In the genomic region with DNA sequence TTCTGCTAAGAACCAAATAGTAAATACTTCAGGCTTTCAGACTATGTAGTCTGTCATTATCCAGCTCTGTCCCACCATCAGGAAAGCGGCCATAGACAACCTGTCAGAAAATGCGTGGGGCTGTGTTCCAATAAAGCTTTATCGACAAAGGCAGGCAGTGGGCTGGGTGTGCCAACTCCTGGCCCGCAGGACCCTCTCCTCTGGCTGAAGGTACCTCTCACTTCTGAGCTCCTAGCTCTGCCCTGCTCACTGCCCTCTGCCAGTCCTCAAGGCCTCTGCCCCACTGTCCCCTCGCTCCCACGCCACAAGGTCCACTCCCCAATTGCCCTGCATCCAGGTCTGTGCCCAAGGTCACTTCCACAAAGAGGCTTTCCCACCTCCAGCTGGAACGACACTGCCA, we compare ENCODE assay signal across 1 cellular context.
TF ChIP-seq lines count a peak whose summit lies in the region.

No MANE protein-coding gene starts in this region.

TF ChIP-seq in IMR-90, 13 proteins besides CTCF, POLR2A, EP300 and RAD21:
- TF ChIP-seq, protein P1, sequence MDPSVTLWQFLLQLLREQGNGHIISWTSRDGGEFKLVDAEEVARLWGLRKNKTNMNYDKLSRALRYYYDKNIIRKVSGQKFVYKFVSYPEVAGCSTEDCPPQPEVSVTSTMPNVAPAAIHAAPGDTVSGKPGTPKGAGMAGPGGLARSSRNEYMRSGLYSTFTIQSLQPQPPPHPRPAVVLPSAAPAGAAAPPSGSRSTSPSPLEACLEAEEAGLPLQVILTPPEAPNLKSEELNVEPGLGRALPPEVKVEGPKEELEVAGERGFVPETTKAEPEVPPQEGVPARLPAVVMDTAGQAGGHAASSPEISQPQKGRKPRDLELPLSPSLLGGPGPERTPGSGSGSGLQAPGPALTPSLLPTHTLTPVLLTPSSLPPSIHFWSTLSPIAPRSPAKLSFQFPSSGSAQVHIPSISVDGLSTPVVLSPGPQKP (IDR thresholded peaks at IDR 0.05; ENCODE audit: borderline replicate concordance, low read depth, low read length), result no peak
- TF ChIP-seq NFE2L2 (IDR thresholded peaks at IDR 0.05; ENCODE audit: low read depth, low read length) (no peak), BHLHE40 (IDR thresholded peaks at IDR 0.05; ENCODE audit: low read depth, low read length) (no peak)
